21 cellular contexts compared by ENCODE assay signal in genomic region chr5:42566658-42567313, GRCh38.
DNase-seq lines count a peak whose midpoint lies in the region; ATAC-seq and TF ChIP-seq lines count a peak whose summit lies in the region.
"Had no signal": no experiment of that assay in that cellular context is flagged by ENCODE, and none has a peak within 500 bp of the region (broad histone marks: within the 10 kb centered on the region; RNA-seq: fewer than 3 reads in every experiment).

No MANE protein-coding gene starts in this region.

- no peaks in the 10 kb centered on the region for H3K9me3 Mint-ChIP-seq in nephron progenitor cell
- H3K9me3 Mint-ChIP-seq: activated naive CD4-positive, alpha-beta T cell treated with anti-CD3 and anti-CD28 coated beads, Interleukin-2, amount 50 U/mL, for 72 hours; CD8-positive, alpha-beta memory T cell; memory B cell had no signal

- H3K27me3 Mint-ChIP-seq in nephron progenitor cell (ENCODE audit: low read depth, poor library complexity), result no peaks in the 10 kb centered on the region

- no peaks in the 10 kb centered on the region for H3K36me3 ChIP-seq in thoracic aorta
- H3K36me3 ChIP-seq: upper lobe of left lung had no signal

- peaks cover 24 to 51% of the 10 kb centered on the region in 2 donors for H3K4me1 ChIP-seq in thoracic aorta (ENCODE audit: control insufficient read depth in 1 of 2, low read depth in 2 of 2)
- H3K4me1 ChIP-seq: upper lobe of left lung had no signal

- H3K4me3 Mint-ChIP-seq in nephron progenitor cell, result no peak overlapping the region
- H3K4me3 Mint-ChIP-seq: CD8-positive, alpha-beta memory T cell; memory B cell had no signal

- no peaks in the 10 kb centered on the region for H3K36me3 Mint-ChIP-seq in nephron progenitor cell (ENCODE audit: low read depth)
- H3K36me3 Mint-ChIP-seq: activated naive CD4-positive, alpha-beta T cell treated with anti-CD3 and anti-CD28 coated beads, Interleukin-2, amount 50 U/mL, for 72 hours; CD8-positive, alpha-beta memory T cell; memory B cell had no signal

- peaks cover 15% of the 10 kb centered on the region for H3K4me1 Mint-ChIP-seq in nephron progenitor cell
- H3K4me1 Mint-ChIP-seq: CD8-positive, alpha-beta memory T cell; memory B cell had no signal

- ATAC-seq in thoracic aorta (ENCODE audit: insufficient number of reproducible peaks, low FRiP score, low read depth) (no peak), GM21515 (IDR thresholded peaks at IDR 0.05; ENCODE audit: unreplicated experiment) (no peak)
- ATAC-seq: activated naive CD4-positive, alpha-beta T cell treated with anti-CD3 and anti-CD28 coated beads, Interleukin-2, amount 50 U/mL, for 72 hours; esophagus mucosa; Panc1 had no signal

- no peaks in the 10 kb centered on the region for H3K27me3 ChIP-seq in thoracic aorta (replicated peaks; ENCODE audit: insufficient read depth)
- H3K27me3 ChIP-seq: upper lobe of left lung had no signal

- H3K27ac Mint-ChIP-seq in nephron progenitor cell, result peak overlapping the region; percentile 82
- H3K27ac Mint-ChIP-seq: activated naive CD4-positive, alpha-beta T cell treated with anti-CD3 and anti-CD28 coated beads, Interleukin-2, amount 50 U/mL, for 72 hours; memory B cell had no signal

- H3K4me3 ChIP-seq in fibroblast of the aortic adventitia (ENCODE audit: low read depth, low read length) (no peak overlapping the region), thoracic aorta (peak overlapping the region; percentile 55)
- H3K4me3 ChIP-seq: upper lobe of left lung had no signal

- TF ChIP-seq CTCF in fibroblast of the aortic adventitia (IDR thresholded peaks at IDR 0.05; ENCODE audit: insufficient read depth, low read length) (no peak), nephron progenitor cell (IDR thresholded peaks at IDR 0.05) (no peak), thoracic aorta (IDR thresholded peaks at IDR 0.05) (no peak)

- peak; percentile 3 for DNase-seq in NCI-H2171 treated with DMSO at 0.1 percent for 48 hours (lab: John Stamatoyannopoulos, UW)
- DNase-seq in NCI-H2171 (lab: John Stamatoyannopoulos, UW), result no peak
- peak; percentile 20 for DNase-seq in fibroblast of the aortic adventitia (ENCODE audit: low read depth)
- DNase-seq in nephron progenitor cell, result no peak
- DNase-seq in thoracic aorta (ENCODE audit: low spot score), result no peak
- DNase-seq in OCI-M1 (lab: John Stamatoyannopoulos, UW), result no peak
- no peak for DNase-seq in germinal center (ENCODE audit: low spot score)
- DNase-seq: CD8-positive, alpha-beta memory T cell; cortex of kidney; Kasumi-1; NCI-H1436 treated with DMSO at 0.1 percent for 48 hours; NCI-H510A; occipital lobe; T-helper 1 cell; upper lobe of left lung had no signal

- no peaks in the 10 kb centered on the region for H3K9me3 ChIP-seq in thoracic aorta
- H3K9me3 ChIP-seq: upper lobe of left lung had no signal

- H3K27ac ChIP-seq in thoracic aorta, result peak overlapping the region; percentile 53 to 65
- H3K27ac ChIP-seq: 22Rv1, upper lobe of left lung had no signal

Comparison
In these comparisons a context has a peak if more than half of its experiments do, and no peak if none do; other contexts are left out.
1. DNase-seq: peak in NCI-H2171 treated with DMSO at 0.1 percent for 48 hours (single experiment) and fibroblast of the aortic adventitia (single experiment); none in NCI-H2171 (single experiment), nephron progenitor cell (single experiment), thoracic aorta (single experiment), OCI-M1 (single experiment) and germinal center (single experiment).